9 cellular contexts compared by ENCODE assay signal in genomic region chr9:136728548-136729123, GRCh38. TPM values are rescaled to one million over a fixed set of nuclear protein-coding genes. Genes with fewer than 3 reads are reported as not detected.
DNase-seq lines count a peak whose midpoint lies in the region; ATAC-seq, FAIRE-seq and TF ChIP-seq lines count a peak whose summit lies in the region.
"Had no signal": no experiment of that assay in that cellular context is flagged by ENCODE, and none has a peak within 500 bp of the region (broad histone marks: within the 10 kb centered on the region; RNA-seq: fewer than 3 reads in every experiment).

No MANE protein-coding gene starts in this region.

- H3K27me3 Mint-ChIP-seq in activated naive CD4-positive, alpha-beta T cell treated with anti-CD3 and anti-CD28 coated beads for 36 hours (ENCODE audit: low read depth) = no peaks in the 10 kb centered on the region
- peaks cover 0 to 2% of the 10 kb centered on the region in 2 donors for H3K27me3 Mint-ChIP-seq in natural killer cell treated with Interleukin-12 subunit alpha and Interleukin-12 subunit beta and Interleukin-15 and Interleukin-18, amount 100 ng/mL, for 72 hours

- CTCF ChIA-PET in activated naive CD4-positive, alpha-beta T cell treated with anti-CD3 and anti-CD28 coated beads for 36 hours (lab: Charles Lee) = interaction anchor here (0.7 to 2.0 kb wide), 7 partner anchors 13 to 300 kb away, joined by 3 to 8 read pairs (median 4); no protein-coding TSS in a partner anchor

- H3K27me3 ChIP-seq in SU-DHL-6 (ENCODE audit: low read length) (no peaks in the 10 kb centered on the region), esophagus muscularis mucosa (no peaks in the 10 kb centered on the region)

- peaks cover 18% of the 10 kb centered on the region; the same call in 1 of the 2 replicates for H4K20me1 ChIP-seq in SU-DHL-6 (ENCODE audit: low read depth, low read length)

- H3K9me3 ChIP-seq in SU-DHL-6 (ENCODE audit: insufficient read depth, low read length) = no peaks in the 10 kb centered on the region
- H3K9me3 ChIP-seq in esophagus muscularis mucosa = no peaks in the 10 kb centered on the region

- intact Hi-C loops in activated naive CD4-positive, alpha-beta T cell treated with anti-CD3 and anti-CD28 coated beads for 36 hours (cut with micrococcal nuclease) = loop anchor here (1.0 to 2.0 kb wide), 2 partner anchors 27 to 42 kb away; partner anchors contain the start of gene AGPAT2
- intact Hi-C loops in esophagus muscularis mucosa (cut with DNase I) = loop anchor here (5.0 kb wide), 1 partner anchor 41 kb away; the partner anchor contains the start of gene AGPAT2

- peak overlapping the region; percentile 98 for H3K9ac ChIP-seq in SU-DHL-6 (ENCODE audit: low read length)

- no peaks in the 10 kb centered on the region for H3K9me2 ChIP-seq in SU-DHL-6 (replicated peaks; ENCODE audit: insufficient read depth, low read length)

- 10% methylated on average over 4 of the region's 53 CpGs for WGBS in esophagus muscularis mucosa

- H3K79me2 ChIP-seq in SU-DHL-6 (ENCODE audit: insufficient read depth, low read length) = peaks cover 26% of the 10 kb centered on the region

- H3K4me2 ChIP-seq in SU-DHL-6 (ENCODE audit: low read depth, low read length, poor library complexity, severe bottlenecking) = peak overlapping the region; percentile 72

- H3K4me3 ChIP-seq in SU-DHL-6 (ENCODE audit: insufficient read depth, low read length, poor library complexity, severe bottlenecking) (peak overlapping the region; percentile 66), esophagus muscularis mucosa (peak overlapping the region; percentile 64 to 85 (median 74))

- no peak overlapping the region for H3K27ac ChIP-seq in SU-DHL-6 (ENCODE audit: low read depth, low read length)
- peak overlapping the region; percentile 75 to 83 (median 80) for H3K27ac ChIP-seq in esophagus muscularis mucosa (replicated peaks in 1 of 4)

- no peak for DNase-seq in activated naive CD4-positive, alpha-beta T cell treated with anti-CD3 and anti-CD28 coated beads for 36 hours
- DNase-seq in activated naive CD4-positive, alpha-beta T cell treated with Interleukin-2 at 50 U/mL for 16 hours = no peak
- DNase-seq in esophagus muscularis mucosa (ENCODE audit: extremely low spot score) (no peak), DMS 273 (lab: John Stamatoyannopoulos, UW; ENCODE audit: unreplicated experiment) (no peak), D721Med (ENCODE audit: insufficient read length, low spot score) (no peak)
- no peak for DNase-seq in natural killer cell treated with Interleukin-12 subunit alpha and Interleukin-12 subunit beta and Interleukin-15 and Interleukin-18, amount 100 ng/mL, for 72 hours (ENCODE audit: low spot score)

- peaks cover 49% of the 10 kb centered on the region for H3K4me1 Mint-ChIP-seq in activated naive CD4-positive, alpha-beta T cell treated with anti-CD3 and anti-CD28 coated beads for 36 hours (ENCODE audit: low read depth)
- H3K4me1 Mint-ChIP-seq in natural killer cell treated with Interleukin-12 subunit alpha and Interleukin-12 subunit beta and Interleukin-15 and Interleukin-18, amount 100 ng/mL, for 72 hours (ENCODE audit: low read depth in 2 of 2) = peaks cover 12 to 18% of the 10 kb centered on the region in 2 donors

- H3K4me3 Mint-ChIP-seq in activated naive CD4-positive, alpha-beta T cell treated with anti-CD3 and anti-CD28 coated beads for 36 hours = peak overlapping the region; percentile 92
- H3K4me3 Mint-ChIP-seq in natural killer cell treated with Interleukin-12 subunit alpha and Interleukin-12 subunit beta and Interleukin-15 and Interleukin-18, amount 100 ng/mL, for 72 hours = peak overlapping the region; percentile 98

- H3K36me3 ChIP-seq in SU-DHL-6 (ENCODE audit: low read length) (peaks cover 23% of the 10 kb centered on the region), esophagus muscularis mucosa (peaks cover 20 to 33% (median 32%) of the 10 kb centered on the region in 4 donors)

- peak overlapping the region; percentile 80 for H2AFZ ChIP-seq in SU-DHL-6 (ENCODE audit: low read depth, low read length, severe bottlenecking)

- H3K4me1 ChIP-seq in esophagus muscularis mucosa = peaks cover 37 to 54% (median 44%) of the 10 kb centered on the region in 4 donors

- no peaks in the 10 kb centered on the region for H3K9me3 Mint-ChIP-seq in activated naive CD4-positive, alpha-beta T cell treated with anti-CD3 and anti-CD28 coated beads for 36 hours
- no peaks in the 10 kb centered on the region for H3K9me3 Mint-ChIP-seq in natural killer cell treated with Interleukin-12 subunit alpha and Interleukin-12 subunit beta and Interleukin-15 and Interleukin-18, amount 100 ng/mL, for 72 hours

- TF ChIP-seq CTCF in SU-DHL-6 (IDR thresholded peaks at IDR 0.05; ENCODE audit: insufficient read depth, low read length, poor library complexity, severe bottlenecking) (no peak), esophagus muscularis mucosa (IDR thresholded peaks at IDR 0.05) (no peak), D721Med (IDR thresholded peaks at IDR 0.05; ENCODE audit: insufficient read depth, missing control alignments) (no peak)

- TF ChIP-seq EP300 in esophagus muscularis mucosa (IDR thresholded peaks at IDR 0.05) = no peak

- H3K36me3 Mint-ChIP-seq in activated naive CD4-positive, alpha-beta T cell treated with anti-CD3 and anti-CD28 coated beads for 36 hours (ENCODE audit: low read depth) = peaks cover 33% of the 10 kb centered on the region
- peaks cover 8% of the 10 kb centered on the region for H3K36me3 Mint-ChIP-seq in natural killer cell treated with Interleukin-12 subunit alpha and Interleukin-12 subunit beta and Interleukin-15 and Interleukin-18, amount 100 ng/mL, for 72 hours

- peak; percentile 25 for ATAC-seq in HG02885 (IDR thresholded peaks at IDR 0.05; ENCODE audit: poor library complexity, unreplicated experiment)
- ATAC-seq in natural killer cell treated with Interleukin-12 subunit alpha and Interleukin-12 subunit beta and Interleukin-15 and Interleukin-18, amount 100 ng/mL, for 72 hours = peak; percentile 3 to 28

- peaks cover 23% of the 10 kb centered on the region for H3F3A ChIP-seq in SU-DHL-6 (ENCODE audit: insufficient read depth)

- no peak overlapping the region for H3K27ac Mint-ChIP-seq in activated naive CD4-positive, alpha-beta T cell treated with anti-CD3 and anti-CD28 coated beads for 36 hours
- no peak overlapping the region for H3K27ac Mint-ChIP-seq in natural killer cell treated with Interleukin-12 subunit alpha and Interleukin-12 subunit beta and Interleukin-15 and Interleukin-18, amount 100 ng/mL, for 72 hours

- TF ChIP-seq POLR2A in esophagus muscularis mucosa (IDR thresholded peaks at IDR 0.05; ENCODE audit: low read depth) = no peak

- FAIRE-seq in D721Med (lab: Jason Lieb, UNC) = no peak
- FAIRE-seq: islet of Langerhans had no signal

RNA-seq across cellular contexts. Expression of gene LCN10, which starts 14.1 kb away (rescaled TPM):
- total RNA-seq in activated naive CD4-positive, alpha-beta T cell treated with anti-CD3 and anti-CD28 coated beads for 36 hours = 1 to 10 TPM in 1 of 2 experiments, under 1 TPM in 1; 0.83 to 1.0 TPM
- 10 to 100 TPM in 2 of 4 donors, 1 to 10 TPM in 2; 7.0 to 12.6 (median 9.8) TPM for total RNA-seq in esophagus muscularis mucosa
- total RNA-seq in natural killer cell treated with Interleukin-12 subunit alpha and Interleukin-12 subunit beta and Interleukin-15 and Interleukin-18, amount 100 ng/mL, for 72 hours = under 1 TPM; 0.21 to 0.45 TPM

RNA-seq across cellular contexts. Expression of gene DIPK1B, which starts 16.3 kb away (rescaled TPM):
- total RNA-seq in activated naive CD4-positive, alpha-beta T cell treated with anti-CD3 and anti-CD28 coated beads for 36 hours = under 1 TPM in 1 of 2 experiments, not detected in 1; 0.10 TPM
- total RNA-seq in esophagus muscularis mucosa = 10 to 100 TPM in 3 of 4 donors, 1 to 10 TPM in 1; 6.6 to 27.8 (median 21.5) TPM
- not detected for total RNA-seq in natural killer cell treated with Interleukin-12 subunit alpha and Interleukin-12 subunit beta and Interleukin-15 and Interleukin-18, amount 100 ng/mL, for 72 hours

RNA-seq across cellular contexts. Expression of gene LCN6, which starts 19.7 kb away (rescaled TPM):
- not detected for total RNA-seq in activated naive CD4-positive, alpha-beta T cell treated with anti-CD3 and anti-CD28 coated beads for 36 hours
- 10 to 100 TPM; 12.5 to 32.0 (median 23.9) TPM for total RNA-seq in esophagus muscularis mucosa
- not detected for total RNA-seq in natural killer cell treated with Interleukin-12 subunit alpha and Interleukin-12 subunit beta and Interleukin-15 and Interleukin-18, amount 100 ng/mL, for 72 hours

RNA-seq across cellular contexts. Expression of gene LCN8, which starts 29.4 kb away (rescaled TPM):
- not detected for total RNA-seq in activated naive CD4-positive, alpha-beta T cell treated with anti-CD3 and anti-CD28 coated beads for 36 hours
- not detected for total RNA-seq in esophagus muscularis mucosa
- not detected for total RNA-seq in natural killer cell treated with Interleukin-12 subunit alpha and Interleukin-12 subunit beta and Interleukin-15 and Interleukin-18, amount 100 ng/mL, for 72 hours

RNA-seq across cellular contexts. Expression of gene LCN15, which starts 35.7 kb away (rescaled TPM):
- not detected for total RNA-seq in activated naive CD4-positive, alpha-beta T cell treated with anti-CD3 and anti-CD28 coated beads for 36 hours
- not detected for total RNA-seq in esophagus muscularis mucosa
- total RNA-seq in natural killer cell treated with Interleukin-12 subunit alpha and Interleukin-12 subunit beta and Interleukin-15 and Interleukin-18, amount 100 ng/mL, for 72 hours = not detected

Comparison
In these comparisons a context has a peak if more than half of its experiments do, and no peak if none do; other contexts are left out.
1. RNA of gene DIPK1B, which starts 16.3 kb away (total RNA-seq): 6.6 to 27.8 TPM in esophagus muscularis mucosa; 0.10 TPM in activated naive CD4-positive, alpha-beta T cell treated with anti-CD3 and anti-CD28 coated beads for 36 hours and not detected in natural killer cell treated with Interleukin-12 subunit alpha and Interleukin-12 subunit beta and Interleukin-15 and Interleukin-18, amount 100 ng/mL, for 72 hours; every median in the first group is over 4 times any median in the second.
2. RNA of gene LCN6, which starts 19.7 kb away (total RNA-seq): 12.5 to 32.0 TPM in esophagus muscularis mucosa; not detected in activated naive CD4-positive, alpha-beta T cell treated with anti-CD3 and anti-CD28 coated beads for 36 hours and not detected in natural killer cell treated with Interleukin-12 subunit alpha and Interleukin-12 subunit beta and Interleukin-15 and Interleukin-18, amount 100 ng/mL, for 72 hours; every median in the first group is over 10 times any median in the second.